Comparison of ENCODE assay signal across 34 cellular contexts in the genomic region with DNA sequence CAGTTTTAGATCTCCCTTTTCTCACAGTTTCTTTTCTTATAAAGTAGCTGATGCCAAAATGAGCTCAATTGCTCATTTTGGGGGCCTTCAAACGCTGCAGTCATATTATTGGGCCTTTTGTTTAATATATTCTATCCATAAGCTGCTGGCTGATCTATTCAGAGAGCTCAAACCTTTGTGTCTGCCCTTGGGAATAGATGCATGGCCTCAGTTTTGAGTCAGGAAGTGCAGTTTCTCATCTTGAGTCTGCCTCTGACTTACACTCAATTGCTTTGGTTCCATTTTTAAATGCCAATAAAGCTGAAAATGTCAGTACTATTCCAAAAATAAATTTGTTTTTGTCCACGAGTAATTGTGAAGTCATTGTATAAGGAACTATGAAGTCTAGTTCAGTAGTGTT.
"Had no signal": no experiment of that assay in that cellular context is flagged by ENCODE, and none has a peak within 500 bp of the region (broad histone marks: within the 10 kb centered on the region; RNA-seq: fewer than 3 reads in every experiment).

No MANE protein-coding gene starts in this region.

- ATAC-seq: activated CD4-positive, CD25-positive, alpha-beta regulatory T cell treated with anti-CD3 and anti-CD28 coated beads, Interleukin-2, amount 50 U/mL, for 24 hours; activated CD8-positive, alpha-beta memory T cell treated with anti-CD3 and anti-CD28 coated beads, Interleukin-2, amount 10 ng/mL, durations not matched to agents 7 days and 5 days; activated CD8-positive, alpha-beta T cell treated with anti-CD3 and anti-CD28 coated beads for 36 hours; activated naive CD8-positive, alpha-beta T cell treated with anti-CD3 and anti-CD28 coated beads, Interleukin-2, amount 50 U/mL, for 24 hours; body of pancreas; gastroesophageal sphincter had no signal

- H3K9me3 Mint-ChIP-seq: activated B cell treated with CpG ODN at 0.5 μM for 24 hours; activated CD8-positive, alpha-beta T cell treated with anti-CD3 and anti-CD28 coated beads for 36 hours; activated naive CD4-positive, alpha-beta T cell treated with anti-CD3 and anti-CD28 coated beads for 36 hours; activated naive CD4-positive, alpha-beta T cell treated with anti-CD3 and anti-CD28 coated beads, Interleukin-2, amount 50 U/mL, for 24 hours; activated T-helper 2 cell treated with anti-CD3 and anti-CD28 coated beads, Interferon-gamma antibody, Interleukin-2, Interleukin-4, amounts not matched to agents 10 μg/mL and 5 μg/mL and 100 μg/mL, durations not matched to agents 14 hours and 24 hours and 36 hours; T-helper 2 cell treated with Interferon-gamma antibody and Interleukin-4, amounts not matched to agents 5 μg/mL and 100 μg/mL, for 36 hours had no signal

- H3K36me3 Mint-ChIP-seq: activated CD8-positive, alpha-beta memory T cell treated with anti-CD3 and anti-CD28 coated beads, Interleukin-2, amount 10 ng/mL, durations not matched to agents 7 days and 5 days; activated naive CD8-positive, alpha-beta T cell treated with anti-CD3 and anti-CD28 coated beads for 36 hours had no signal

- H3K27me3 Mint-ChIP-seq: activated B cell treated with CpG ODN at 0.5 μM for 24 hours; activated CD8-positive, alpha-beta T cell treated with anti-CD3 and anti-CD28 coated beads for 36 hours; activated naive CD4-positive, alpha-beta T cell treated with anti-CD3 and anti-CD28 coated beads, Interleukin-2, amount 50 U/mL, for 24 hours; activated naive CD8-positive, alpha-beta T cell treated with anti-CD3 and anti-CD28 coated beads for 36 hours; activated naive CD8-positive, alpha-beta T cell treated with anti-CD3 and anti-CD28 coated beads, Interleukin-2, amount 50 U/mL, for 24 hours had no signal

- H3K4me3 ChIP-seq: adrenal gland, body of pancreas, esophagus squamous epithelium, gastroesophageal sphincter had no signal

- H3K9me3 ChIP-seq: adrenal gland, body of pancreas, esophagus squamous epithelium, gastroesophageal sphincter had no signal

- H3K4me1 Mint-ChIP-seq: activated B cell treated with CpG ODN at 0.5 μM for 24 hours; activated naive CD4-positive, alpha-beta T cell treated with anti-CD3 and anti-CD28 coated beads, Interleukin-2, amount 50 U/mL, for 24 hours; activated naive CD8-positive, alpha-beta T cell treated with anti-CD3 and anti-CD28 coated beads for 36 hours; activated naive CD8-positive, alpha-beta T cell treated with anti-CD3 and anti-CD28 coated beads, Interleukin-2, amount 50 U/mL, for 24 hours had no signal

- DNase-seq: activated B cell treated with CpG ODN at 0.5 μM for 24 hours; activated CD4-positive, alpha-beta T cell treated with anti-CD3 and anti-CD28 coated beads for 48 hours; activated CD4-positive, alpha-beta T cell treated with anti-CD3 and anti-CD28 coated beads, Interleukin-2, amount 50 U/mL, for 1 hour; activated CD4-positive, alpha-beta T cell treated with anti-CD3 and anti-CD28 coated beads, Interleukin-2, amount 50 U/mL, for 48 hours; activated CD8-positive, alpha-beta memory T cell treated with anti-CD3 and anti-CD28 coated beads, Interleukin-2, amount 10 ng/mL, durations not matched to agents 7 days and 5 days; activated CD8-positive, alpha-beta memory T cell treated with anti-CD3 and anti-CD28 coated beads, Interleukin-2, amount 50 U/mL, for 4 hours; activated CD8-positive, alpha-beta T cell treated with anti-CD3 and anti-CD28 coated beads for 36 hours; activated effector memory CD4-positive, alpha-beta T cell treated with anti-CD3 and anti-CD28 coated beads, Interleukin-2, amount 50 U/mL, for 16 hours; activated naive CD4-positive, alpha-beta T cell treated with anti-CD3 and anti-CD28 coated beads for 36 hours; activated naive CD8-positive, alpha-beta T cell treated with anti-CD3 and anti-CD28 coated beads for 36 hours; activated naive CD8-positive, alpha-beta T cell treated with anti-CD3 and anti-CD28 coated beads, Interleukin-2, amount 50 U/mL, for 24 hours; activated T-cell treated with anti-CD3 and anti-CD28 coated beads, Interleukin-2, amount 50 U/mL, for 1 hour; activated T-cell treated with anti-CD3 and anti-CD28 coated beads, Interleukin-2, amount 50 U/mL, for 48 hours; adrenal gland; amygdala; aorta; body of pancreas; caudate nucleus; cortex of kidney; dermis blood vessel endothelial cell; effector CD8-positive, alpha-beta T cell; esophagus squamous epithelium; foreskin melanocyte; head of caudate nucleus; hippocampal formation; T1000; WERI-Rb-1 had no signal

- H3K36me3 ChIP-seq: adrenal gland, esophagus squamous epithelium, gastroesophageal sphincter, WERI-Rb-1 had no signal

- H3K4me3 Mint-ChIP-seq: activated B cell treated with CpG ODN at 0.5 μM for 24 hours; activated CD8-positive, alpha-beta memory T cell treated with anti-CD3 and anti-CD28 coated beads, Interleukin-2, amount 10 ng/mL, durations not matched to agents 7 days and 5 days; activated CD8-positive, alpha-beta T cell treated with anti-CD3 and anti-CD28 coated beads for 36 hours; activated naive CD4-positive, alpha-beta T cell treated with anti-CD3 and anti-CD28 coated beads for 36 hours; activated naive CD4-positive, alpha-beta T cell treated with anti-CD3 and anti-CD28 coated beads, Interleukin-2, amount 50 U/mL, for 24 hours; activated naive CD8-positive, alpha-beta T cell treated with anti-CD3 and anti-CD28 coated beads for 36 hours; activated naive CD8-positive, alpha-beta T cell treated with anti-CD3 and anti-CD28 coated beads, Interleukin-2, amount 50 U/mL, for 24 hours; activated T-helper 1 cell treated with anti-CD3 and anti-CD28 coated beads, Interleukin-12 subunit alpha, Interleukin-12 subunit beta, Interleukin-2, Interleukin-4 antibody, amounts not matched to agents 30 ng/mL and 10 ng/mL and 1 ng/mL, durations not matched to agents 14 hours and 24 hours and 36 hours; T-helper 2 cell treated with Interferon-gamma antibody and Interleukin-4, amounts not matched to agents 5 μg/mL and 100 μg/mL, for 36 hours had no signal

- H3K4me1 ChIP-seq: adrenal gland, gastroesophageal sphincter had no signal

- H3K27ac ChIP-seq: adrenal gland, body of pancreas, epithelial cell of prostate, esophagus squamous epithelium, gastroesophageal sphincter, WERI-Rb-1 had no signal

- H3K27ac Mint-ChIP-seq: activated B cell treated with CpG ODN at 0.5 μM for 24 hours; activated CD8-positive, alpha-beta memory T cell treated with anti-CD3 and anti-CD28 coated beads, Interleukin-2, amount 10 ng/mL, durations not matched to agents 7 days and 5 days; activated CD8-positive, alpha-beta T cell treated with anti-CD3 and anti-CD28 coated beads for 36 hours; activated naive CD4-positive, alpha-beta T cell treated with anti-CD3 and anti-CD28 coated beads for 36 hours; activated naive CD4-positive, alpha-beta T cell treated with anti-CD3 and anti-CD28 coated beads, Interleukin-2, amount 50 U/mL, for 24 hours; activated naive CD8-positive, alpha-beta T cell treated with anti-CD3 and anti-CD28 coated beads for 36 hours; activated naive CD8-positive, alpha-beta T cell treated with anti-CD3 and anti-CD28 coated beads, Interleukin-2, amount 50 U/mL, for 24 hours; activated T-helper 1 cell treated with anti-CD3 and anti-CD28 coated beads, Interleukin-12 subunit alpha, Interleukin-12 subunit beta, Interleukin-2, Interleukin-4 antibody, amounts not matched to agents 30 ng/mL and 10 ng/mL and 1 ng/mL, durations not matched to agents 14 hours and 24 hours and 36 hours; activated T-helper 2 cell treated with anti-CD3 and anti-CD28 coated beads, Interferon-gamma antibody, Interleukin-2, Interleukin-4, amounts not matched to agents 10 μg/mL and 5 μg/mL and 100 μg/mL, durations not matched to agents 14 hours and 24 hours and 36 hours; T-helper 2 cell treated with Interferon-gamma antibody and Interleukin-4, amounts not matched to agents 5 μg/mL and 100 μg/mL, for 36 hours had no signal

- H3K27me3 ChIP-seq: adrenal gland, body of pancreas, esophagus squamous epithelium, gastroesophageal sphincter had no signal
